ENCODE assay signal across 8 cellular contexts in the genomic region with DNA sequence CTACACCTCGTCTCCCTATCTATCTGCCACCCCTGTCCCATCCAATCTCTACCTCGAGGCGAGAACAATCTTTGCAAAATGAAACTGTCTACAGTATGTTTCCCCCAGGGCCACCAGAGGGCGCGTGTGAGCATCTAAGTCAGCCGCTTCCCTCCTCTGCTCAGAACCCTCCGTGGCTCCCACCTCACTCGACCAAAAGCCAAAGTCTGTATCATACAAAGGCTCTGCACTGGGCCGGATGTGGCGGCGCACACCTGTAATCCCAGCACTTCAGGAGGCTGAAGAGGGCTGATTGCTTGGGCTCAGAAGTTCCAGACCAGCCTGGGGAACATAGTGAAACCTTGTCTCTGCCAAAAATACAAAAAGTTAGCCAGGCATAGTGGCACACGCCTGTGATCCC. TPM values are rescaled to one million over a fixed set of nuclear protein-coding genes. Genes with fewer than 3 reads are reported as not detected.
A peak's percentile ranks its signal among the peaks of the same experiment; 100 is the strongest.
DNase-seq lines count a peak whose midpoint lies in the region; ATAC-seq and TF ChIP-seq lines count a peak whose summit lies in the region.
"Not testable (repeated sequence)": the region's sequence is repeated elsewhere in the genome, so short reads cannot be mapped to it uniquely, and the experiment has no call there.

No MANE protein-coding gene starts in this region.

- not testable (repeated sequence) for H3K9me3 ChIP-seq in DOHH2 (ENCODE audit: control insufficient read depth, insufficient read depth, low read length); SJCRH30 (replicated peaks); suprapubic skin

- not testable (repeated sequence) for TF ChIP-seq EP300 in suprapubic skin (IDR thresholded peaks at IDR 0.05)

- not testable (repeated sequence) for H3K9me2 ChIP-seq in DOHH2 (replicated peaks; ENCODE audit: control insufficient read depth, low read length)

- H3K4me3 Mint-ChIP-seq in chondrocyte (ENCODE audit: unreplicated experiment): peak overlapping the region; percentile 5

- not testable (repeated sequence) for H3K27ac ChIP-seq in DOHH2 (ENCODE audit: low read depth, low read length); SJCRH30; suprapubic skin

- intact Hi-C loops in sciatic nerve (cut with DNase I): not testable (repeated sequence)

- not testable (repeated sequence) for H3K36me3 ChIP-seq in DOHH2 (ENCODE audit: control insufficient read depth, low read length); SJCRH30; suprapubic skin

- not testable (repeated sequence) for H4K20me1 ChIP-seq in DOHH2 (ENCODE audit: control insufficient read depth, insufficient read depth, low read depth, low read length)

- H3K4me2 ChIP-seq in DOHH2 (ENCODE audit: low read length): peak overlapping the region; percentile 40; the same call in 1 of the 2 replicates

- H3K27me3 ChIP-seq in DOHH2 (ENCODE audit: control insufficient read depth, low read length); SJCRH30; suprapubic skin: not testable (repeated sequence)

- H3K9me3 Mint-ChIP-seq in chondrocyte (ENCODE audit: low read depth): not testable (repeated sequence)

- H3F3A ChIP-seq in DOHH2 (ENCODE audit: control insufficient read depth, insufficient read depth): not testable (repeated sequence)

- DNase-seq in LoVo (ENCODE audit: low spot score) (peak; percentile 61), SJCRH30 (peak; percentile 65 to 86), inferior parietal cortex (ENCODE audit: extremely low spot score) (peak; percentile 56), sciatic nerve (ENCODE audit: low spot score) (peak; percentile 81)
- peak; percentile 20 for DNase-seq in activated CD8-positive, alpha-beta memory T cell treated with anti-CD3 and anti-CD28 coated beads, Interleukin-2, amount 50 U/mL, for 1 hour (ENCODE audit: extremely low read depth)
- DNase-seq in chondrocyte (ENCODE audit: low spot score); suprapubic skin (ENCODE audit: low spot score in 2 of 2): not testable (repeated sequence)

- not testable (repeated sequence) for H3K27me3 Mint-ChIP-seq in chondrocyte (ENCODE audit: low read depth)

- peak; percentile 70 for TF ChIP-seq CTCF in DOHH2 (IDR thresholded peaks at IDR 0.05; ENCODE audit: low read depth, low read length, poor library complexity, severe bottlenecking)
- TF ChIP-seq CTCF in chondrocyte (IDR thresholded peaks at IDR 0.05): peak; percentile 86
- TF ChIP-seq CTCF in suprapubic skin (IDR thresholded peaks at IDR 0.05): peak; percentile 35 to 68

- not testable (repeated sequence) for H3K4me1 ChIP-seq in DOHH2 (ENCODE audit: control insufficient read depth, low read length); SJCRH30; suprapubic skin

- H3K79me2 ChIP-seq in DOHH2 (ENCODE audit: control insufficient read depth, low read length): not testable (repeated sequence)

- not testable (repeated sequence) for H3K4me3 ChIP-seq in DOHH2 (ENCODE audit: low read length); SJCRH30; suprapubic skin

- not testable (repeated sequence) for H3K4me1 Mint-ChIP-seq in chondrocyte (ENCODE audit: low read depth)

- TF ChIP-seq POLR2A in suprapubic skin (IDR thresholded peaks at IDR 0.05): not testable (repeated sequence)

- ATAC-seq in sciatic nerve: peak; percentile 75

- H3K36me3 Mint-ChIP-seq in chondrocyte (ENCODE audit: low read depth): not testable (repeated sequence)

- not testable (repeated sequence) for H3K27ac Mint-ChIP-seq in chondrocyte (ENCODE audit: unreplicated experiment)

- 24% methylated on average over 12 of the region's 12 CpGs for WGBS in suprapubic skin

RNA-seq across cellular contexts. Expression of gene ADGRL1, which starts 9.9 kb away (rescaled TPM):
- total RNA-seq in SJCRH30 (2014; rRNA removed; shearing (Covaris generic)): 9.3 and 9.4 TPM in 2 replicates
- total RNA-seq in chondrocyte: 32.1 to 33.0 TPM (median 32.2 TPM) in 3 replicates
- 11.8 TPM for total RNA-seq in sciatic nerve
- total RNA-seq in suprapubic skin: 10 to 100 TPM; 22.3 to 36.4 (median 27.3) TPM

RNA-seq across cellular contexts. Expression of gene ASF1B, which starts 59.7 kb away (rescaled TPM):
- 93.8 and 102 TPM in 2 replicates for total RNA-seq in SJCRH30 (2014; rRNA removed; shearing (Covaris generic))
- total RNA-seq in chondrocyte: 2.8 to 11.3 TPM (median 3.6 TPM) in 3 replicates
- 0.22 TPM for total RNA-seq in sciatic nerve
- total RNA-seq in suprapubic skin: 1 to 10 TPM; 3.4 to 8.8 (median 7.8) TPM
